Comparison of ENCODE assay signal across 8 cellular contexts in the genomic region with DNA sequence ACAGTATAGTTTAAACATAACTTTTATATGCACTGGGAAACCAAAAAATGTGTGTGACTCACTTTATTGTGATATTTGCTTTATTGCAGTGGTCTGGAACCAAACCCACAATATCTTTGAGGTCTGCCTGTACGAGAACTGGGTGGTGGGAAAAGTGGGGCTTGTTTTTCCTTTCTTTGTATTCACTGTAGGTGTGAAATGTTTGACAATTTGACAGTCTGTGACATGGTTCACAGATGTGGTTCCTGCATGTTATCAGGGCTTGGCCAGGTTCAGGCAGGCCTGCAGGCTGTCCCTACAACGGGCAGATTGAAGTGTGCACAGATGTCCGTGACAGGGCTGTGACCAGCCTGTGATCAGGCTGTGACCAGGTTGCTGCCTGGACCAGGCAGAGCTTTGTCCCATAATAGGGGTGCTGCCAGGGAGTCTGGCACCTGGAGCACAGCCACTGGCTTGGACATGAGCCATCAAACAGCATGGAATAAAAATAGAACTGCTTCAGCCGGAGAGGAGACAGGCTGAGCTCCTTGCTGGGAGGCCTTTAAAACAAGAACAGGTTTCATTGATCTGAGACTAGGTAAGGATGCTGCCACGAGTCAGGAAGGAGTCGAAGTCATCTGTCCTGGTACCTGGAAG.
DNase-seq lines count a peak whose midpoint lies in the region; ATAC-seq and TF ChIP-seq lines count a peak whose summit lies in the region.

No MANE protein-coding gene starts in this region.

- H3K27me3 Mint-ChIP-seq in CD4-positive, alpha-beta memory T cell = no peaks in the 10 kb centered on the region
- H3K27me3 Mint-ChIP-seq in activated naive CD8-positive, alpha-beta T cell treated with anti-CD3 and anti-CD28 coated beads, Interleukin-2, amount 50 U/mL, for 24 hours = no peaks in the 10 kb centered on the region

- H3K79me2 ChIP-seq in MM.1S (ENCODE audit: low read length) = no peaks in the 10 kb centered on the region

- H3K27ac Mint-ChIP-seq in CD4-positive, alpha-beta memory T cell = peak overlapping the region; percentile 76 to 94 (median 85)
- H3K27ac Mint-ChIP-seq in activated naive CD8-positive, alpha-beta T cell treated with anti-CD3 and anti-CD28 coated beads, Interleukin-2, amount 50 U/mL, for 24 hours = peak overlapping the region; percentile 63

- H3K9me3 ChIP-seq in CD4-positive, alpha-beta memory T cell (ENCODE audit: control insufficient read depth in 1 of 2, low read length in 2 of 2) = no peaks in the 10 kb centered on the region
- no peaks in the 10 kb centered on the region for H3K9me3 ChIP-seq in lower lobe of right lung
- H3K9me3 ChIP-seq in MM.1S (replicated peaks; ENCODE audit: insufficient read depth, low read length) = no peaks in the 10 kb centered on the region

- no peak overlapping the region for H3K4me3 ChIP-seq in CD4-positive, alpha-beta memory T cell (ENCODE audit: low read length in 2 of 2)
- H3K4me3 ChIP-seq in lower lobe of right lung (no peak overlapping the region), MM.1S (ENCODE audit: low read length) (no peak overlapping the region)

- CTCF ChIA-PET in CD4-positive, alpha-beta memory T cell (lab: Charles Lee; ENCODE audit: partially characterized antibody) = interaction anchor here (0.9 to 1.8 kb wide), 4 partner anchors 22 to 103 kb away, joined by 3 to 5 read pairs (median 3); no protein-coding TSS in a partner anchor

- no peak overlapping the region for H3K9ac ChIP-seq in MM.1S (ENCODE audit: low read length)

- no peaks in the 10 kb centered on the region for H3K9me2 ChIP-seq in MM.1S (replicated peaks; ENCODE audit: insufficient read depth, low read length)

- no peaks in the 10 kb centered on the region for H4K20me1 ChIP-seq in MM.1S (ENCODE audit: insufficient read depth, low read length)

- no peaks in the 10 kb centered on the region for H3K36me3 ChIP-seq in CD4-positive, alpha-beta memory T cell (ENCODE audit: insufficient read depth, low read length)
- H3K36me3 ChIP-seq in lower lobe of right lung (no peaks in the 10 kb centered on the region), MM.1S (replicated peaks; ENCODE audit: insufficient read depth, low read length) (no peaks in the 10 kb centered on the region)

- no peak overlapping the region for H2AFZ ChIP-seq in MM.1S (ENCODE audit: low read length)

- peaks cover 0 to 6% of the 10 kb centered on the region in 2 donors for H3K36me3 Mint-ChIP-seq in CD4-positive, alpha-beta memory T cell
- no peaks in the 10 kb centered on the region for H3K36me3 Mint-ChIP-seq in activated naive CD8-positive, alpha-beta T cell treated with anti-CD3 and anti-CD28 coated beads, Interleukin-2, amount 50 U/mL, for 24 hours (ENCODE audit: low read depth)

- peak; percentile 80 for ATAC-seq in activated naive CD8-positive, alpha-beta T cell treated with anti-CD3 and anti-CD28 coated beads, Interleukin-2, amount 50 U/mL, for 24 hours
- ATAC-seq in lower lobe of right lung = peak; percentile 26 to 36
- no peak for ATAC-seq in HG03342 (IDR thresholded peaks at IDR 0.05; ENCODE audit: unreplicated experiment)
- no peak for ATAC-seq in HG02678 (IDR thresholded peaks at IDR 0.05; ENCODE audit: unreplicated experiment)

- intact Hi-C loops in CD4-positive, alpha-beta memory T cell (cut with micrococcal nuclease) = loop anchor here (1.0 to 5.0 kb wide), 2 partner anchors 40 to 61 kb away; a partner anchor contains a TSS
- intact Hi-C loops in lower lobe of right lung (cut with DNase I) = loop anchor here (5.0 kb wide), 1 partner anchor 45 kb away; no protein-coding TSS in a partner anchor

- TF ChIP-seq CTCF in lower lobe of right lung (IDR thresholded peaks at IDR 0.05) (no peak), MM.1S (IDR thresholded peaks at IDR 0.05; ENCODE audit: low read length) (no peak)

- H3K9me3 Mint-ChIP-seq in CD4-positive, alpha-beta memory T cell = peaks cover 0 to 2% (median 0%) of the 10 kb centered on the region in 8 donors
- peaks cover 5% of the 10 kb centered on the region for H3K9me3 Mint-ChIP-seq in activated naive CD8-positive, alpha-beta T cell treated with anti-CD3 and anti-CD28 coated beads, Interleukin-2, amount 50 U/mL, for 24 hours

- H3K27me3 ChIP-seq in CD4-positive, alpha-beta memory T cell (ENCODE audit: insufficient read depth, low read length) = no peaks in the 10 kb centered on the region
- H3K27me3 ChIP-seq in lower lobe of right lung (ENCODE audit: low read depth) (no peaks in the 10 kb centered on the region), MM.1S (replicated peaks; ENCODE audit: insufficient read depth, low read length) (no peaks in the 10 kb centered on the region)

- H3K27ac ChIP-seq in CD4-positive, alpha-beta memory T cell (ENCODE audit: low read depth, low read length) = peak overlapping the region; percentile 36
- H3K27ac ChIP-seq in lower lobe of right lung (peak overlapping the region; percentile 51), MM.1S (ENCODE audit: low read length) (no peak overlapping the region)

- POLR2A ChIA-PET in CD4-positive, alpha-beta memory T cell (lab: Charles Lee; ENCODE audit: partially characterized antibody) = interaction anchor here (0.7 to 8.8 kb wide), 11 partner anchors 12 to 172 kb away, joined by 3 to 169 read pairs (median 4); no protein-coding TSS in a partner anchor

- peaks cover 53 to 74% (median 62%) of the 10 kb centered on the region in 4 donors for H3K4me1 Mint-ChIP-seq in CD4-positive, alpha-beta memory T cell
- peaks cover 61% of the 10 kb centered on the region for H3K4me1 Mint-ChIP-seq in activated naive CD8-positive, alpha-beta T cell treated with anti-CD3 and anti-CD28 coated beads, Interleukin-2, amount 50 U/mL, for 24 hours

- H3K4me3 Mint-ChIP-seq in CD4-positive, alpha-beta memory T cell = peak overlapping the region in 7 of 8 donors; percentile 42 to 78 (median 65)
- H3K4me3 Mint-ChIP-seq in activated naive CD8-positive, alpha-beta T cell treated with anti-CD3 and anti-CD28 coated beads, Interleukin-2, amount 50 U/mL, for 24 hours = peak overlapping the region; percentile 55

- H3F3A ChIP-seq in MM.1S (ENCODE audit: insufficient read depth, low read length) = no peaks in the 10 kb centered on the region; the same call in 1 of the 2 replicates

- DNase-seq in CD4-positive, alpha-beta memory T cell = peak; percentile 42 to 71 (median 50)
- DNase-seq in NCI-H1694 treated with DMSO at 0.1 percent for 48 hours (lab: John Stamatoyannopoulos, UW) (peak; percentile 12), lower lobe of right lung (no peak), MM.1S (no peak)
- DNase-seq in activated naive CD8-positive, alpha-beta T cell treated with anti-CD3 and anti-CD28 coated beads, Interleukin-2, amount 50 U/mL, for 24 hours = no peak
- no peak for DNase-seq in effector CD4-positive, alpha-beta T cell

- H3K4me1 ChIP-seq in CD4-positive, alpha-beta memory T cell (ENCODE audit: insufficient read depth, low read length) = peaks cover 54% of the 10 kb centered on the region
- H3K4me1 ChIP-seq in lower lobe of right lung = peaks cover 29% of the 10 kb centered on the region
- H3K4me1 ChIP-seq in MM.1S (ENCODE audit: low read length) = no peaks in the 10 kb centered on the region

- no peak overlapping the region for H3K4me2 ChIP-seq in MM.1S (ENCODE audit: low read depth, low read length)

Comparison
In these comparisons a context has a peak if more than half of its experiments do, and no peak if none do; other contexts are left out.
1. DNase-seq: peak in CD4-positive, alpha-beta memory T cell (5 of 5) and NCI-H1694 treated with DMSO at 0.1 percent for 48 hours (single experiment); none in activated naive CD8-positive, alpha-beta T cell treated with anti-CD3 and anti-CD28 coated beads, Interleukin-2, amount 50 U/mL, for 24 hours (single experiment), lower lobe of right lung (single experiment), MM.1S (single experiment) and effector CD4-positive, alpha-beta T cell (single experiment).
2. ATAC-seq: peak in activated naive CD8-positive, alpha-beta T cell treated with anti-CD3 and anti-CD28 coated beads, Interleukin-2, amount 50 U/mL, for 24 hours (single experiment) and lower lobe of right lung (2 of 2); none in HG03342 (single experiment) and HG02678 (single experiment).